1 cellular context compared by ENCODE assay signal in genomic region chr4:127870688-127871087, GRCh38.
TF ChIP-seq lines count a peak whose summit lies in the region.

No MANE protein-coding gene starts in this region.

TF ChIP-seq in GM23338, 12 proteins besides CTCF, POLR2A, EP300 and RAD21 (continued from another document):
- no peak for TF ChIP-seq REST (IDR thresholded peaks at IDR 0.05; ENCODE audit: unreplicated experiment)
- no peak for TF ChIP-seq EZH2 (IDR thresholded peaks at IDR 0.05; ENCODE audit: low read depth, unreplicated experiment)
TF ChIP-seq in GM23338: peak in this region for 0.
